Comparison of ENCODE assay signal across 8 cellular contexts in the genomic region with DNA sequence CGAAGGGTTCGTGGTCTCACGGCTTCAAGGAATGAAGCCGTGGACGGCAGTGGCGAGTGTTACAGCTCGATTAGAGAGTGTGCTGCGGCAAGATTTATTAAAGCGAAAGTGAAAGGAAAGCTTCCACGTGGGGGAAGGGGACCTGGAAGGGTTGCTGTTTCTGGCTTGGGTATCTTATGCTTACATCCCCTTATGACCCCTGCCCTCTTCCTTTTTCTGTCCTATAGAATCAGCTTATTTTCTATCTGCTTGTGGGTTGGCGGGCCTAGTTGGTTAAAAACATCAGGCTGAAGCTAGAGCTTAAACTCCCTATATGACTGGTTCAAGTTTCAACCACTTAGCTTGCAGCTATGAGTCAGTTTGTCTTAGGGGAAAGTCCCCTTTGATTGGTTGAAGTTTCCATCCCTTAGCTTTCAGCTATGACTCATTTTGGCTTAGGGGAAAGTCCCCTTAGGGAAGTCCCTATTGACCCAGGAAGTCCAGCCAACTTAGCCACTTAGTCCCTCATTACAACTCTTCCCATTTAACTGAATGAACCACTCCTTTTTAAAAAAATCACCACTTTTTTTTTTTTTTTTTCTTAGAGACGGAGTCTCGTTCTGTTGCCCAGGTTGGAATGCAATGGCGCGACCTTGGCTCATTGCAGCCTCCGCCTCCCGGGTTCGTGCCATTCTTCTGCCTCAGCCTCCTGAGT.
DNase-seq lines count a peak whose midpoint lies in the region; ATAC-seq and TF ChIP-seq lines count a peak whose summit lies in the region.

No MANE protein-coding gene starts in this region.

- TF ChIP-seq POLR2A in sigmoid colon (IDR thresholded peaks at IDR 0.05) = no peak

- peak overlapping the region; percentile 25; the same call in 1 of the 2 replicates for H3K9ac ChIP-seq in KMS-11

- H3K4me3 ChIP-seq in KMS-11 (IDR thresholded peaks at IDR 0.05; ENCODE audit: insufficient read depth, low read depth, low read length) (no peak overlapping the region), mucosa of descending colon (no peak overlapping the region), sigmoid colon (peak overlapping the region in 2 of 4 donors; percentile 6 to 25)

- TF ChIP-seq EP300 in sigmoid colon (IDR thresholded peaks at IDR 0.05) = no peak

- H3K9me3 ChIP-seq in mucosa of descending colon (peaks cover 17% of the 10 kb centered on the region), sigmoid colon (no peaks in the 10 kb centered on the region)

- no peaks in the 10 kb centered on the region for H3K36me3 ChIP-seq in KMS-11 (ENCODE audit: insufficient read depth)
- no peaks in the 10 kb centered on the region for H3K36me3 ChIP-seq in mucosa of descending colon (ENCODE audit: low read depth)
- H3K36me3 ChIP-seq in sigmoid colon = no peaks in the 10 kb centered on the region

- peak; percentile 12 for DNase-seq in GM10266 (ENCODE audit: extremely low spot score)
- DNase-seq in activated T-cell treated with anti-CD3 and anti-CD28 coated beads for 24 hours (ENCODE audit: low read depth) = peak; percentile 33
- DNase-seq in mucosa of descending colon = peak in 1 of 3 donors; percentile 21
- no peak for DNase-seq in HuH-7.5 (ENCODE audit: low spot score)
- DNase-seq in islet precursor cell = no peak
- no peak for DNase-seq in sigmoid colon

- WGBS in sigmoid colon, 2 donors = 76 to 79% methylated on average over 18 of the region's 18 CpGs

- H3K79me2 ChIP-seq in KMS-11 (ENCODE audit: insufficient read depth, low read depth) = no peaks in the 10 kb centered on the region

- no peak for TF ChIP-seq CTCF in GM10266 (IDR thresholded peaks at IDR 0.05; ENCODE audit: control insufficient read depth, insufficient read depth, low read depth, missing control alignments)
- TF ChIP-seq CTCF in KMS-11 (conservative IDR thresholded peaks at IDR 0.05; ENCODE audit: low read depth, low read length) = no peak
- no peak for TF ChIP-seq CTCF in mucosa of descending colon (IDR thresholded peaks at IDR 0.05)
- TF ChIP-seq CTCF in sigmoid colon (IDR thresholded peaks at IDR 0.05) = no peak

- H4K20me1 ChIP-seq in KMS-11 (ENCODE audit: insufficient read depth) = no peaks in the 10 kb centered on the region

- H3K27ac ChIP-seq in KMS-11 = peak overlapping the region; percentile 73
- H3K27ac ChIP-seq in sigmoid colon = peak overlapping the region in 1 of 4 donors; percentile 21

- peak; percentile 87 for ATAC-seq in GM21723 (IDR thresholded peaks at IDR 0.05; ENCODE audit: unreplicated experiment)
- peak; percentile 51 for ATAC-seq in mucosa of descending colon

- no peaks in the 10 kb centered on the region for H3K27me3 ChIP-seq in KMS-11 (ENCODE audit: insufficient read depth, low read depth)
- no peaks in the 10 kb centered on the region for H3K27me3 ChIP-seq in sigmoid colon

- no peak overlapping the region; the same call in 1 of the 2 replicates for H2AFZ ChIP-seq in KMS-11 (ENCODE audit: low read depth)

- peak overlapping the region; percentile 72 for H3K4me2 ChIP-seq in KMS-11

- intact Hi-C loops in mucosa of descending colon (cut with DNase I, micrococcal nuclease) (no loop called here), sigmoid colon (cut with DNase I) (no loop called here)

- H3K4me1 ChIP-seq in KMS-11 (ENCODE audit: low read depth, poor library complexity, severe bottlenecking) (peaks cover 29% of the 10 kb centered on the region), mucosa of descending colon (ENCODE audit: low read depth) (no peaks in the 10 kb centered on the region), sigmoid colon (peaks cover 0 to 2% (median 0%) of the 10 kb centered on the region in 4 donors)

Comparison
In these comparisons a context has a peak if more than half of its experiments do, and no peak if none do; other contexts are left out.
1. DNase-seq: peak in GM10266 (single experiment) and activated T-cell treated with anti-CD3 and anti-CD28 coated beads for 24 hours (single experiment); none in HuH-7.5 (single experiment), islet precursor cell (single experiment) and sigmoid colon (single experiment).